Comparison of ENCODE assay signal across 13 cellular contexts in genomic region chr1:188888387-188888786, GRCh38.
"Had no signal": no experiment of that assay in that cellular context is flagged by ENCODE, and none has a peak within 500 bp of the region (broad histone marks: within the 10 kb centered on the region; RNA-seq: fewer than 3 reads in every experiment).

No MANE protein-coding gene starts in this region.

- DNase-seq: activated CD4-positive, alpha-beta T cell treated with anti-CD3 and anti-CD28 coated beads for 1 hour; activated CD4-positive, alpha-beta T cell treated with anti-CD3 and anti-CD28 coated beads, Interleukin-2, amount 50 U/mL, for 48 hours; activated effector memory CD4-positive, alpha-beta T cell treated with anti-CD3 and anti-CD28 coated beads, Interleukin-2, amount 50 U/mL, for 16 hours; activated T-cell treated with anti-CD3 and anti-CD28 coated beads, Interleukin-2, amount 50 U/mL, for 4 hours; foreskin fibroblast; left colon; mucosa of descending colon; naive thymus-derived CD8-positive, alpha-beta T cell; right cardiac atrium; thyroid gland; uterus had no signal

- ATAC-seq: activated T-cell treated with anti-CD3 and anti-CD28 coated beads, Interleukin-2, amount 50 U/mL, for 4 hours; esophagus mucosa; left colon; mucosa of descending colon; naive thymus-derived CD8-positive, alpha-beta T cell; right cardiac atrium; stimulated activated effector memory CD8-positive, alpha-beta T cell treated with anti-CD3 and anti-CD28 coated beads, Interleukin-12 subunit alpha, Interleukin-12 subunit beta, amount 100 ng/mL, for 72 hours had no signal

- H3K4me3 ChIP-seq: mucosa of descending colon, thyroid gland, uterus had no signal
